In the genomic region with DNA sequence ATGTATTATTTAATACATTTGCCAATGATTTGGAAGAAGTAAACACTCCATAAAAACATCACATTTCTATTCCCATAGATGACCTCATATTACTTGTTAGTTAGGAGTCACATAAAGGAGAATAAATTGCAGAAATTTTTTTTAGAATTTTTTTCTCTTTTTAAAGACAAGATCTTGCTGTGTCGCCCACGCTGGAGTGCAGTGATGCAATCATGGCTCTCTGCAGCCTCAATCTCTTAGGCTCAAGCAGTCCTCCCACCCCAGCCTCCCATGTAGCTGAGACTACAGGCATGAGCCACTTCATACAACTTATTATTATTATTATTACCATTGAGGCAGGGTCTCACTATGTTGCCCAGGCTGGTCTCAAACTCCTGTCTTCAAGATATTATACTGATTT, we compare ENCODE assay signal across 11 cellular contexts.
"Had no signal": no experiment of that assay in that cellular context is flagged by ENCODE, and none has a peak within 500 bp of the region (broad histone marks: within the 10 kb centered on the region; RNA-seq: fewer than 3 reads in every experiment).

No MANE protein-coding gene starts in this region.

- DNase-seq: GM23248, GOT3, H7, H9, HCEC 1CT, HFFc6 had no signal

- FAIRE-seq: H1, H54 had no signal

- ATAC-seq: GM23338, HCT116 had no signal

- H3K4me3 ChIP-seq: GM23248, GM23338, HAP-1 had no signal

- H3K4me1 Mint-ChIP-seq: GM23338 had no signal

- H3K9ac ChIP-seq: GM23248 had no signal

- H2AFZ ChIP-seq: GM23248, GM23338 had no signal

- H3K27ac ChIP-seq: GM23248 had no signal

- H3K4me1 ChIP-seq: HAP-1 had no signal

- H3K36me3 ChIP-seq: HAP-1 had no signal

- H3K27ac Mint-ChIP-seq: GM23338, H9, HFFc6 had no signal

- H3K9me3 Mint-ChIP-seq: GM23338, H9, HFFc6 had no signal

- H3K4me2 ChIP-seq: GM23338 had no signal

- H3K9me3 ChIP-seq: HAP-1 had no signal

- H3K4me3 Mint-ChIP-seq: GM23338, H9, HFFc6 had no signal
